In genomic region chr14:64755661-64756265, GRCh38 we compare ENCODE assay signal across 9 cellular contexts. TPM values are rescaled to one million over a fixed set of nuclear protein-coding genes. Genes with fewer than 3 reads are reported as not detected.
DNase-seq lines count a peak whose midpoint lies in the region; ATAC-seq and TF ChIP-seq lines count a peak whose summit lies in the region.
"Had no signal": no experiment of that assay in that cellular context is flagged by ENCODE, and none has a peak within 500 bp of the region (broad histone marks: within the 10 kb centered on the region; RNA-seq: fewer than 3 reads in every experiment).

No MANE protein-coding gene starts in this region.

- H3K36me3 Mint-ChIP-seq in activated T-helper 2 cell treated with anti-CD3 and anti-CD28 coated beads, Interferon-gamma antibody, Interleukin-2, Interleukin-4, amounts not matched to agents 10 μg/mL and 5 μg/mL and 100 μg/mL, durations not matched to agents 14 hours and 24 hours and 36 hours (ENCODE audit: low read depth): no peaks in the 10 kb centered on the region

- H4K20me1 ChIP-seq in PC-9 (ENCODE audit: insufficient read depth): no peaks in the 10 kb centered on the region

- H3K79me2 ChIP-seq in PC-9 (ENCODE audit: low read depth): no peaks in the 10 kb centered on the region

- no peaks in the 10 kb centered on the region for H3K9me3 ChIP-seq in PC-9 (ENCODE audit: insufficient read depth, low read depth)
- H3K9me3 ChIP-seq in psoas muscle: no peaks in the 10 kb centered on the region

- H3K4me3 ChIP-seq in PC-9 (no peak overlapping the region), psoas muscle (no peak overlapping the region)

- ATAC-seq in psoas muscle (peak; percentile 8 to 61 (median 40)), HG02588 (IDR thresholded peaks at IDR 0.05; ENCODE audit: unreplicated experiment) (no peak), HG02981 (IDR thresholded peaks at IDR 0.05; ENCODE audit: unreplicated experiment) (no peak), GM19395 (IDR thresholded peaks at IDR 0.05; ENCODE audit: unreplicated experiment) (no peak)

- H3K27me3 ChIP-seq in PC-9 (ENCODE audit: insufficient read depth, low read depth) (no peaks in the 10 kb centered on the region), psoas muscle (ENCODE audit: insufficient read depth in 3 of 3, low read length in 2 of 3) (no peaks in the 10 kb centered on the region)

- peaks cover 29% of the 10 kb centered on the region for H3F3A ChIP-seq in PC-9 (ENCODE audit: insufficient read depth, low read depth)

- intact Hi-C loops in PC-9 (cut with micrococcal nuclease; ENCODE audit: unreplicated experiment) (loop anchor here (1.0 to 5.0 kb wide), 5 partner anchors 29 to 318 kb away; partner anchors contain the start of genes HSPA2 and RAB15), psoas muscle (cut with DNase I) (no loop called here)
- intact Hi-C loops in activated T-helper 2 cell treated with anti-CD3 and anti-CD28 coated beads, Interferon-gamma antibody, Interleukin-2, Interleukin-4, amounts not matched to agents 10 μg/mL and 5 μg/mL and 100 μg/mL, durations not matched to agents 14 hours and 24 hours and 36 hours (cut with micrococcal nuclease): no loop called here

- 0 out of 2 replicates have a peak overlapping the region, but pooled peaks have one; percentile 3 for H3K27ac ChIP-seq in PC-9
- peak overlapping the region; percentile 56 for H3K27ac ChIP-seq in psoas muscle
- H3K27ac ChIP-seq: WERI-Rb-1 had no signal

- peak; percentile 20 for DNase-seq in DMS79 (lab: John Stamatoyannopoulos, UW)
- peak; percentile 91 for DNase-seq in PC-9
- peak; percentile 30 for DNase-seq in activated T-helper 2 cell treated with anti-CD3 and anti-CD28 coated beads, Interferon-gamma antibody, Interleukin-2, Interleukin-4, amounts not matched to agents 10 μg/mL and 5 μg/mL and 100 μg/mL, durations not matched to agents 14 hours and 24 hours and 36 hours (ENCODE audit: low spot score)
- DNase-seq in psoas muscle: no peak
- DNase-seq in middle frontal gyrus (ENCODE audit: extremely low spot score, low spot score): no peak
- DNase-seq: WERI-Rb-1 had no signal

- CTCF ChIA-PET in PC-9 (lab: Charles Lee): no interaction called here

- peaks cover 15% of the 10 kb centered on the region for H3K4me1 Mint-ChIP-seq in activated T-helper 2 cell treated with anti-CD3 and anti-CD28 coated beads, Interferon-gamma antibody, Interleukin-2, Interleukin-4, amounts not matched to agents 10 μg/mL and 5 μg/mL and 100 μg/mL, durations not matched to agents 14 hours and 24 hours and 36 hours (ENCODE audit: low read depth)

- peaks cover 3% of the 10 kb centered on the region for H3K27me3 Mint-ChIP-seq in activated T-helper 2 cell treated with anti-CD3 and anti-CD28 coated beads, Interferon-gamma antibody, Interleukin-2, Interleukin-4, amounts not matched to agents 10 μg/mL and 5 μg/mL and 100 μg/mL, durations not matched to agents 14 hours and 24 hours and 36 hours (ENCODE audit: low read depth)

- H3K36me3 ChIP-seq in PC-9 (ENCODE audit: low read depth) (no peaks in the 10 kb centered on the region), psoas muscle (ENCODE audit: insufficient read depth in 1 of 2, low read depth in 1 of 2) (peaks cover 0 to 52% of the 10 kb centered on the region in 2 donors)
- H3K36me3 ChIP-seq: WERI-Rb-1 had no signal

- WGBS in psoas muscle, 3 donors: 67 to 76% (median 70%) methylated on average over 10 of the region's 10 CpGs

- no peak overlapping the region for H3K4me3 Mint-ChIP-seq in activated T-helper 2 cell treated with anti-CD3 and anti-CD28 coated beads, Interferon-gamma antibody, Interleukin-2, Interleukin-4, amounts not matched to agents 10 μg/mL and 5 μg/mL and 100 μg/mL, durations not matched to agents 14 hours and 24 hours and 36 hours (ENCODE audit: low read depth)

- TF ChIP-seq CTCF in PC-9 (conservative IDR thresholded peaks at IDR 0.05): no peak
- no peak for TF ChIP-seq CTCF in psoas muscle (IDR thresholded peaks at IDR 0.05)

- H3K9me2 ChIP-seq in PC-9 (ENCODE audit: insufficient read depth): no peaks in the 10 kb centered on the region

- H3K9me3 Mint-ChIP-seq in activated T-helper 2 cell treated with anti-CD3 and anti-CD28 coated beads, Interferon-gamma antibody, Interleukin-2, Interleukin-4, amounts not matched to agents 10 μg/mL and 5 μg/mL and 100 μg/mL, durations not matched to agents 14 hours and 24 hours and 36 hours: no peaks in the 10 kb centered on the region

- H3K4me2 ChIP-seq in PC-9: peak overlapping the region; percentile 57

- no TSS peak for BruUV-seq in PC-9 (replicated peaks; lab: Mats Ljungman, UMichigan)

- H3K27ac Mint-ChIP-seq in activated T-helper 2 cell treated with anti-CD3 and anti-CD28 coated beads, Interferon-gamma antibody, Interleukin-2, Interleukin-4, amounts not matched to agents 10 μg/mL and 5 μg/mL and 100 μg/mL, durations not matched to agents 14 hours and 24 hours and 36 hours: no peak overlapping the region

- H3K4me1 ChIP-seq in PC-9 (replicated peaks; ENCODE audit: insufficient read depth): peaks cover 58% of the 10 kb centered on the region
- peaks cover 38% of the 10 kb centered on the region for H3K4me1 ChIP-seq in psoas muscle

- H2AFZ ChIP-seq in PC-9: no peak overlapping the region

- POLR2A ChIA-PET in PC-9 (lab: Charles Lee; ENCODE audit: unreplicated experiment): interaction anchor here (0.6 kb wide), 1 partner anchor 327 kb away, joined by 3 read pairs; no protein-coding TSS in a partner anchor

RNA-seq across cellular contexts. Expression of gene PLEKHG3, which starts 51.5 kb away (rescaled TPM):
- total RNA-seq in PC-9 (2021): 59.3 and 61.7 TPM in 2 replicates
- 1.0 and 1.9 TPM in 2 replicates for total RNA-seq in activated T-helper 2 cell treated with anti-CD3 and anti-CD28 coated beads, Interferon-gamma antibody, Interleukin-2, Interleukin-4, amounts not matched to agents 10 μg/mL and 5 μg/mL and 100 μg/mL, durations not matched to agents 14 hours and 24 hours and 36 hours
- total RNA-seq in psoas muscle: 1 to 10 TPM; 5.2 to 8.2 (median 6.5) TPM
- polyA plus RNA-seq in psoas muscle: 1 to 10 TPM; 1.9 to 3.1 (median 2.8) TPM

Comparison
In these comparisons a context has a peak if more than half of its experiments do, and no peak if none do; other contexts are left out.
1. DNase-seq: peak in DMS79 (single experiment), PC-9 (2 of 2) and activated T-helper 2 cell treated with anti-CD3 and anti-CD28 coated beads, Interferon-gamma antibody, Interleukin-2, Interleukin-4, amounts not matched to agents 10 μg/mL and 5 μg/mL and 100 μg/mL, durations not matched to agents 14 hours and 24 hours and 36 hours (single experiment); none in psoas muscle (0 of 2) and middle frontal gyrus (single experiment).
2. ATAC-seq: peak in psoas muscle (4 of 4); none in HG02588 (single experiment), HG02981 (single experiment) and GM19395 (single experiment).